10 cellular contexts compared by ENCODE assay signal in genomic region chr21:26148834-26149354, GRCh38. TPM values are rescaled to one million over a fixed set of nuclear protein-coding genes. Genes with fewer than 3 reads are reported as not detected.
DNase-seq lines count a peak whose midpoint lies in the region; ATAC-seq and TF ChIP-seq lines count a peak whose summit lies in the region.
"Had no signal": no experiment of that assay in that cellular context is flagged by ENCODE, and none has a peak within 500 bp of the region (broad histone marks: within the 10 kb centered on the region; RNA-seq: fewer than 3 reads in every experiment).

No MANE protein-coding gene starts in this region.

- H3K27me3 Mint-ChIP-seq in osteocyte (ENCODE audit: unreplicated experiment): no peaks in the 10 kb centered on the region
- no peaks in the 10 kb centered on the region for H3K27me3 Mint-ChIP-seq in CD4-positive, alpha-beta T cell
- H3K27me3 Mint-ChIP-seq: central memory CD8-positive, alpha-beta T cell had no signal

- no peak overlapping the region for H3K4me3 ChIP-seq in fibroblast of the aortic adventitia (ENCODE audit: low read depth, low read length)

- intact Hi-C loops in CD4-positive, alpha-beta T cell (cut with DNase I, micrococcal nuclease): no loop called here

- peaks cover 49% of the 10 kb centered on the region for H3K4me1 Mint-ChIP-seq in osteocyte (ENCODE audit: unreplicated experiment)
- H3K4me1 Mint-ChIP-seq in CD4-positive, alpha-beta T cell (ENCODE audit: low read depth): peaks cover 25% of the 10 kb centered on the region
- H3K4me1 Mint-ChIP-seq: central memory CD8-positive, alpha-beta T cell had no signal

- DNase-seq in ELR (ENCODE audit: low read depth) (peak; percentile 70), fibroblast of the aortic adventitia (ENCODE audit: low read depth) (peak; percentile 83), osteocyte (ENCODE audit: extremely low spot score, unreplicated experiment) (no peak), pons (ENCODE audit: low spot score) (no peak), occipital lobe (lab: John Stamatoyannopoulos, UW) (no peak), H4 (ENCODE audit: low spot score) (no peak)
- no peak for DNase-seq in CD4-positive, alpha-beta T cell
- DNase-seq: activated CD8-positive, alpha-beta T cell treated with anti-CD3 and anti-CD28 coated beads, Interleukin-2, amount 10 ng/mL, durations not matched to agents 7 days and 5 days had no signal

- H3K27ac Mint-ChIP-seq in osteocyte (ENCODE audit: unreplicated experiment): peak overlapping the region; percentile 80
- H3K27ac Mint-ChIP-seq in CD4-positive, alpha-beta T cell: no peak overlapping the region
- H3K27ac Mint-ChIP-seq: activated CD8-positive, alpha-beta T cell treated with anti-CD3 and anti-CD28 coated beads, Interleukin-2, amount 10 ng/mL, durations not matched to agents 7 days and 5 days had no signal

- no peak for ATAC-seq in CD4-positive, alpha-beta T cell (ENCODE audit: poor library complexity)
- ATAC-seq: activated CD8-positive, alpha-beta T cell treated with anti-CD3 and anti-CD28 coated beads, Interleukin-2, amount 10 ng/mL, durations not matched to agents 7 days and 5 days had no signal

- TF ChIP-seq CTCF in VCaP (conservative IDR thresholded peaks at IDR 0.05) (no peak), fibroblast of the aortic adventitia (IDR thresholded peaks at IDR 0.05; ENCODE audit: insufficient read depth, low read length) (no peak), osteocyte (IDR thresholded peaks at IDR 0.05) (no peak)
- TF ChIP-seq CTCF in CD4-positive, alpha-beta T cell (IDR thresholded peaks at IDR 0.05): no peak

- no peaks in the 10 kb centered on the region for H3K9me3 ChIP-seq in CD4-positive, alpha-beta T cell (ENCODE audit: control insufficient read depth, low read length)

- no peaks in the 10 kb centered on the region for H3K36me3 Mint-ChIP-seq in osteocyte (ENCODE audit: unreplicated experiment)
- H3K36me3 Mint-ChIP-seq in CD4-positive, alpha-beta T cell (ENCODE audit: low read depth): no peaks in the 10 kb centered on the region

- no peaks in the 10 kb centered on the region for H3K9me3 Mint-ChIP-seq in osteocyte (ENCODE audit: unreplicated experiment)
- H3K9me3 Mint-ChIP-seq in CD4-positive, alpha-beta T cell: no peaks in the 10 kb centered on the region
- H3K9me3 Mint-ChIP-seq: central memory CD8-positive, alpha-beta T cell had no signal

- CTCF ChIA-PET in CD4-positive, alpha-beta T cell (lab: Charles Lee): interaction anchor here (2.1 kb wide), 1 partner anchor 22 kb away, joined by 8 read pairs; the partner anchor contains the start of gene APP

- POLR2A ChIA-PET in CD4-positive, alpha-beta T cell (lab: Charles Lee): no interaction called here

- H3K27me3 ChIP-seq in CD4-positive, alpha-beta T cell (ENCODE audit: control insufficient read depth, insufficient read depth, low read length): no peaks in the 10 kb centered on the region

- no peak overlapping the region for H3K4me3 Mint-ChIP-seq in osteocyte (ENCODE audit: unreplicated experiment)
- H3K4me3 Mint-ChIP-seq in CD4-positive, alpha-beta T cell: no peak overlapping the region
- H3K4me3 Mint-ChIP-seq: activated CD8-positive, alpha-beta T cell treated with anti-CD3 and anti-CD28 coated beads, Interleukin-2, amount 10 ng/mL, durations not matched to agents 7 days and 5 days; central memory CD8-positive, alpha-beta T cell had no signal

- H3K27ac ChIP-seq in VCaP: peak overlapping the region; percentile 58; the same call in 1 of the 2 replicates
- no peak overlapping the region for H3K27ac ChIP-seq in CD4-positive, alpha-beta T cell (ENCODE audit: low read depth, low read length)

RNA-seq across cellular contexts. Expression of gene APP, which starts 21.7 kb away (rescaled TPM):
- total RNA-seq in fibroblast of the aortic adventitia (ENCODE audit: low replicate concordance) (404 and 722 TPM in 2 replicates), osteocyte (698 and 749 TPM in 2 replicates), occipital lobe (354 TPM)
- 10 to 100 TPM; 43.6 to 44.4 TPM for total RNA-seq in CD4-positive, alpha-beta T cell
- total RNA-seq in H4 (2014; rRNA removed; shearing (Covaris generic)): 242 and 299 TPM in 2 replicates

Comparison
In these comparisons a context has a peak if more than half of its experiments do, and no peak if none do; other contexts are left out.
1. DNase-seq: peak in ELR (single experiment) and fibroblast of the aortic adventitia (single experiment); none in osteocyte (single experiment), pons (single experiment), occipital lobe (single experiment), CD4-positive, alpha-beta T cell (0 of 10) and H4 (single experiment).